In genomic region chr22:22452211-22452610, GRCh38 we compare ENCODE assay signal across 26 cellular contexts. TPM values are rescaled to one million over a fixed set of nuclear protein-coding genes. Genes with fewer than 3 reads are reported as not detected.
DNase-seq lines count a peak whose midpoint lies in the region; ATAC-seq, FAIRE-seq and TF ChIP-seq lines count a peak whose summit lies in the region.
"Had no signal": no experiment of that assay in that cellular context is flagged by ENCODE, and none has a peak within 500 bp of the region (broad histone marks: within the 10 kb centered on the region; RNA-seq: fewer than 3 reads in every experiment).

No MANE protein-coding gene starts in this region.

- no peak overlapping the region for H3K4me3 ChIP-seq in small intestine (ENCODE audit: low read depth in 1 of 2, low read length in 2 of 2)

- no peak for FAIRE-seq in small intestine (lab: Jason Lieb, UNC)

- H3K27ac ChIP-seq in small intestine (ENCODE audit: low read depth in 1 of 2, low read length in 1 of 2): no peak overlapping the region
- H3K27ac ChIP-seq: RWPE1 had no signal

- intact Hi-C loops in dendritic cell treated with granulocyte-macrophage colony-stimulating factor and Interleukin-4, amounts not matched to agents 40 ng/mL and 50 ng/mL, for 4 days (cut with micrococcal nuclease): no loop called here

- ATAC-seq in stimulated activated memory B cell treated with anti-CD40 and anti-IgM and Interleukin-4, amounts not matched to agents 10 μg/mL and 1 μg/mL and 100 μg/mL, for 72 hours: no peak
- no peak for ATAC-seq in GM18909 (IDR thresholded peaks at IDR 0.05; ENCODE audit: poor library complexity, unreplicated experiment)
- ATAC-seq: HCT116, Panc1 had no signal

- H3K27ac Mint-ChIP-seq in dendritic cell treated with granulocyte-macrophage colony-stimulating factor and Interleukin-4, amounts not matched to agents 40 ng/mL and 50 ng/mL, for 4 days: peak overlapping the region; percentile 37
- peak overlapping the region; percentile 51 for H3K27ac Mint-ChIP-seq in stimulated activated memory B cell treated with anti-CD40 and anti-IgM and Interleukin-4, amounts not matched to agents 10 μg/mL and 1 μg/mL and 100 μg/mL, for 72 hours
- H3K27ac Mint-ChIP-seq in type B pancreatic cell: no peak overlapping the region

- H3K4me3 Mint-ChIP-seq in dendritic cell treated with granulocyte-macrophage colony-stimulating factor and Interleukin-4, amounts not matched to agents 40 ng/mL and 50 ng/mL, for 4 days: no peak overlapping the region
- no peak overlapping the region for H3K4me3 Mint-ChIP-seq in stimulated activated memory B cell treated with anti-CD40 and anti-IgM and Interleukin-4, amounts not matched to agents 10 μg/mL and 1 μg/mL and 100 μg/mL, for 72 hours
- H3K4me3 Mint-ChIP-seq in type B pancreatic cell: no peak overlapping the region

- H3K9me3 ChIP-seq in small intestine (ENCODE audit: control insufficient read depth, low read depth): no peaks in the 10 kb centered on the region

- TF ChIP-seq CTCF in type B pancreatic cell (conservative IDR thresholded peaks at IDR 0.05): no peak

- H3K4me1 ChIP-seq in small intestine (ENCODE audit: control insufficient read depth in 2 of 2, insufficient read depth in 1 of 2, low read depth in 1 of 2, low read length in 1 of 2): no peaks in the 10 kb centered on the region

- DNase-seq in NCI-H82 (lab: John Stamatoyannopoulos, UW) (peak; percentile 9), NCI-H82 treated with DMSO at 0.1 percent for 48 hours (lab: John Stamatoyannopoulos, UW; ENCODE audit: unreplicated experiment) (no peak), NCI-H2029 treated with DMSO at 0.1 percent for 48 hours (lab: John Stamatoyannopoulos, UW) (peak; percentile 14), small intestine (no peak), type B pancreatic cell (ENCODE audit: extremely low spot score, unreplicated experiment) (no peak)
- DNase-seq: 8988T, ACHN, DMS79 treated with DMSO at 0.1 percent for 48 hours, GF-D8, Kasumi-1, NCI-H1092 treated with DMSO at 0.1 percent for 48 hours, NCI-H146, NCI-H2081, NCI-H2171 treated with DMSO at 0.1 percent for 48 hours, NCI-H345, NCI-H524, NCI-H774, SHP77, T-helper 1 cell had no signal

- WGBS in small intestine, 3 donors: 19 to 60% (median 42%) methylated on average over 1 of the region's 1 CpG

- no peaks in the 10 kb centered on the region for H3K36me3 ChIP-seq in small intestine (ENCODE audit: control insufficient read depth in 2 of 2, insufficient read depth in 2 of 2, low read length in 2 of 2)

- H3K4me1 Mint-ChIP-seq in dendritic cell treated with granulocyte-macrophage colony-stimulating factor and Interleukin-4, amounts not matched to agents 40 ng/mL and 50 ng/mL, for 4 days (ENCODE audit: low read depth): peaks cover 25% of the 10 kb centered on the region
- H3K4me1 Mint-ChIP-seq in stimulated activated memory B cell treated with anti-CD40 and anti-IgM and Interleukin-4, amounts not matched to agents 10 μg/mL and 1 μg/mL and 100 μg/mL, for 72 hours: peaks cover 39% of the 10 kb centered on the region
- H3K4me1 Mint-ChIP-seq in type B pancreatic cell (ENCODE audit: unreplicated experiment): no peaks in the 10 kb centered on the region

- H3K27me3 ChIP-seq in small intestine (ENCODE audit: control insufficient read depth in 2 of 2, insufficient read depth in 2 of 2, low read length in 2 of 2): peaks cover 0 to under 1% of the 10 kb centered on the region in 2 donors

- H3K36me3 Mint-ChIP-seq in dendritic cell treated with granulocyte-macrophage colony-stimulating factor and Interleukin-4, amounts not matched to agents 40 ng/mL and 50 ng/mL, for 4 days (ENCODE audit: low read depth): no peaks in the 10 kb centered on the region
- peaks cover 9% of the 10 kb centered on the region for H3K36me3 Mint-ChIP-seq in stimulated activated memory B cell treated with anti-CD40 and anti-IgM and Interleukin-4, amounts not matched to agents 10 μg/mL and 1 μg/mL and 100 μg/mL, for 72 hours
- H3K36me3 Mint-ChIP-seq in type B pancreatic cell: no peaks in the 10 kb centered on the region

- H3K27me3 Mint-ChIP-seq in dendritic cell treated with granulocyte-macrophage colony-stimulating factor and Interleukin-4, amounts not matched to agents 40 ng/mL and 50 ng/mL, for 4 days: peaks cover 54% of the 10 kb centered on the region
- no peaks in the 10 kb centered on the region for H3K27me3 Mint-ChIP-seq in stimulated activated memory B cell treated with anti-CD40 and anti-IgM and Interleukin-4, amounts not matched to agents 10 μg/mL and 1 μg/mL and 100 μg/mL, for 72 hours
- peaks cover 93% of the 10 kb centered on the region for H3K27me3 Mint-ChIP-seq in type B pancreatic cell

- H3K9me3 Mint-ChIP-seq in dendritic cell treated with granulocyte-macrophage colony-stimulating factor and Interleukin-4, amounts not matched to agents 40 ng/mL and 50 ng/mL, for 4 days: peaks cover 38% of the 10 kb centered on the region
- peaks cover 20% of the 10 kb centered on the region for H3K9me3 Mint-ChIP-seq in stimulated activated memory B cell treated with anti-CD40 and anti-IgM and Interleukin-4, amounts not matched to agents 10 μg/mL and 1 μg/mL and 100 μg/mL, for 72 hours
- no peaks in the 10 kb centered on the region for H3K9me3 Mint-ChIP-seq in type B pancreatic cell

RNA-seq across cellular contexts. Expression of gene ZNF280B, which starts 56.3 kb away (rescaled TPM):
- under 1 TPM in 1 of 3 donors, not detected in 2; 0.31 TPM for polyA plus RNA-seq in small intestine
- total RNA-seq in type B pancreatic cell (ENCODE audit: low replicate concordance): 1.1 and 5.0 TPM in 2 replicates
- total RNA-seq: HT-29 had no signal

Comparison
In these comparisons a context has a peak if more than half of its experiments do, and no peak if none do; other contexts are left out.
1. DNase-seq: peak in NCI-H82 (single experiment) and NCI-H2029 treated with DMSO at 0.1 percent for 48 hours (single experiment); none in NCI-H82 treated with DMSO at 0.1 percent for 48 hours (single experiment), small intestine (single experiment) and type B pancreatic cell (single experiment).